ENCODE assay signal across 18 cellular contexts in genomic region chr17:15967706-15968399, GRCh38. TPM values are rescaled to one million over a fixed set of nuclear protein-coding genes. Genes with fewer than 3 reads are reported as not detected.
DNase-seq lines count a peak whose midpoint lies in the region; ATAC-seq and TF ChIP-seq lines count a peak whose summit lies in the region.
"Had no signal": no experiment of that assay in that cellular context is flagged by ENCODE, and none has a peak within 500 bp of the region (broad histone marks: within the 10 kb centered on the region; RNA-seq: fewer than 3 reads in every experiment).

No MANE protein-coding gene starts in this region.

- ATAC-seq in IMR-90 (ENCODE audit: low read depth) (no peak), left lobe of liver (peak; percentile 87)
- no peak for ATAC-seq in CD8-positive, alpha-beta T cell
- ATAC-seq: activated T-helper 17 cell treated with anti-CD3 and anti-CD28 coated beads, Interleukin-2, amount 50 U/mL, for 72 hours; GM12878 had no signal

- H3K36me3 Mint-ChIP-seq in CD8-positive, alpha-beta T cell = no peaks in the 10 kb centered on the region

- H3K23ac ChIP-seq in IMR-90 (ENCODE audit: low read depth, low read length) = no peak overlapping the region

- H3K9me1 ChIP-seq in IMR-90 (ENCODE audit: insufficient read depth, low read length) = peaks cover 35% of the 10 kb centered on the region

- no peak overlapping the region for H2AK9ac ChIP-seq in IMR-90 (replicated peaks; ENCODE audit: low read depth, low read length, poor library complexity)

- no peak overlapping the region for H2BK15ac ChIP-seq in IMR-90 (ENCODE audit: low read depth, low read length)

- POLR2A ChIA-PET in IMR-90 (lab: Charles Lee; ENCODE audit: unreplicated experiment) = no interaction called here
- POLR2A ChIA-PET in CD8-positive, alpha-beta T cell (lab: Charles Lee) = no interaction called here

- no peak overlapping the region; the same call in 1 of the 2 replicates for H3K14ac ChIP-seq in IMR-90 (replicated peaks; ENCODE audit: low read depth, low read length)

- no peak overlapping the region for H4K5ac ChIP-seq in IMR-90 (ENCODE audit: low read depth, low read length)

- H3K36me3 ChIP-seq in IMR-90 (ENCODE audit: control insufficient read depth, insufficient read depth, low read length) = 0 out of 2 replicates have a peak, but pooled peaks cover 1% of the 10 kb centered on the region
- H3K36me3 ChIP-seq in CD8-positive, alpha-beta T cell (ENCODE audit: insufficient read depth, low read length) = no peaks in the 10 kb centered on the region
- H3K36me3 ChIP-seq: thoracic aorta had no signal

- BruUV-seq in IMR-90 (replicated peaks; lab: Mats Ljungman, UMichigan) = no TSS peak

- H3K4me2 ChIP-seq in IMR-90 (ENCODE audit: low read depth, low read length) = no peak overlapping the region

- H4K91ac ChIP-seq in IMR-90 (ENCODE audit: insufficient read depth, low read depth, low read length) = no peak overlapping the region

- CTCF ChIA-PET in IMR-90 (lab: Yijun Ruan, JAX) = no interaction called here
- CTCF ChIA-PET in CD8-positive, alpha-beta T cell (lab: Charles Lee) = interaction anchor here (0.9 to 1.6 kb wide), 3 partner anchors 9 to 139 kb away, joined by 3 to 4 read pairs (median 3); partner anchors contain the start of gene ZSWIM7

- H3K4me1 Mint-ChIP-seq in CD8-positive, alpha-beta T cell (ENCODE audit: low read depth) = peaks cover 20% of the 10 kb centered on the region
- H3K4me1 Mint-ChIP-seq: activated T-helper 17 cell treated with anti-CD3 and anti-CD28 coated beads, Interleukin-2, amount 50 U/mL, for 72 hours; central memory CD8-positive, alpha-beta T cell had no signal

- peak overlapping the region; percentile 43; the same call in 1 of the 2 replicates for H2AK5ac ChIP-seq in IMR-90 (ENCODE audit: low read depth, low read length)

- H4K8ac ChIP-seq in IMR-90 (ENCODE audit: low read depth in 2 of 2, low read length in 2 of 2) = no peak overlapping the region

- H3K27me3 ChIP-seq in IMR-90 (ENCODE audit: control insufficient read depth, insufficient read depth, low read length) = no peaks in the 10 kb centered on the region
- H3K27me3 ChIP-seq in CD8-positive, alpha-beta T cell (ENCODE audit: insufficient read depth, low read length) = no peaks in the 10 kb centered on the region

- no peak for TF ChIP-seq CTCF in IMR-90 (conservative IDR thresholded peaks at IDR 0.05; ENCODE audit: low read depth, low read length)
- no peak for TF ChIP-seq CTCF in CD8-positive, alpha-beta T cell (IDR thresholded peaks at IDR 0.05)

- H3K18ac ChIP-seq in IMR-90 (ENCODE audit: low read depth, low read length) = no peak overlapping the region

- intact Hi-C loops in IMR-90 (cut with micrococcal nuclease) = no loop called here
- intact Hi-C loops in CD8-positive, alpha-beta T cell (cut with DNase I, micrococcal nuclease) = no loop called here

- dilution Hi-C loops in IMR-90 (cut with HindIII; ENCODE audit: low sequenced_read_pairs, unreplicated experiment) = no loop called here

- TF ChIP-seq POLR2A in IMR-90 (IDR thresholded peaks at IDR 0.05; ENCODE audit: low read depth, low read length) = no peak

- no peak overlapping the region for H3K4ac ChIP-seq in IMR-90 (ENCODE audit: low read depth, low read length)

- no peaks in the 10 kb centered on the region for H3K27me3 Mint-ChIP-seq in CD8-positive, alpha-beta T cell (ENCODE audit: low read depth)

- H2AFZ ChIP-seq in IMR-90 (replicated peaks; ENCODE audit: low read length, poor library complexity) = no peak overlapping the region

- H3K4me1 ChIP-seq in IMR-90 (ENCODE audit: control insufficient read depth, insufficient read depth, low read length) = peaks cover 17% of the 10 kb centered on the region
- peaks cover 26% of the 10 kb centered on the region for H3K4me1 ChIP-seq in CD8-positive, alpha-beta T cell (ENCODE audit: insufficient read depth, low read length)

- H3K79me1 ChIP-seq in IMR-90 (ENCODE audit: low read depth in 1 of 2, low read length in 2 of 2) = peaks cover 34 to 45% of the 10 kb centered on the region in 2 experiments

- no peak for DNase-seq in IMR-90
- peak; percentile 65 for DNase-seq in left lobe of liver (ENCODE audit: low spot score)
- DNase-seq in NOMO-1 (lab: John Stamatoyannopoulos, UW; ENCODE audit: unreplicated experiment in 2 of 2) = no peak
- DNase-seq in effector CD8-positive, alpha-beta T cell (lab: John Stamatoyannopoulos, UW) = no peak
- no peak for DNase-seq in midbrain (lab: John Stamatoyannopoulos, UW)
- no peak for DNase-seq in CD8-positive, alpha-beta T cell
- DNase-seq: activated CD4-positive, alpha-beta T cell treated with anti-CD3 and anti-CD28 coated beads for 1 hour; AML-193; effector memory CD4-positive, alpha-beta T cell; NCI-H187 treated with DMSO at 0.1 percent for 48 hours; NCI-H446 treated with DMSO at 0.1 percent for 48 hours; stimulated activated CD4-positive, alpha-beta T cell treated with anti-CD3 and anti-CD28 coated beads, Interleukin-12 subunit alpha, Interleukin-12 subunit beta, amount 100 ng/mL, for 4 hours had no signal

- H2BK5ac ChIP-seq in IMR-90 (ENCODE audit: low read depth, low read length, poor library complexity, severe bottlenecking) = no peak overlapping the region

- H3K9me3 Mint-ChIP-seq in CD8-positive, alpha-beta T cell = no peaks in the 10 kb centered on the region
- H3K9me3 Mint-ChIP-seq: activated T-helper 17 cell treated with anti-CD3 and anti-CD28 coated beads, Interleukin-2, amount 50 U/mL, for 72 hours; central memory CD8-positive, alpha-beta T cell had no signal

- no peak overlapping the region for H2BK120ac ChIP-seq in IMR-90 (ENCODE audit: low read depth, low read length)

- H3K9ac ChIP-seq in IMR-90 (ENCODE audit: low read depth, low read length) = no peak overlapping the region

- H3K4me3 Mint-ChIP-seq in CD8-positive, alpha-beta T cell = no peak overlapping the region
- H3K4me3 Mint-ChIP-seq: activated T-helper 17 cell treated with anti-CD3 and anti-CD28 coated beads, Interleukin-2, amount 50 U/mL, for 72 hours; central memory CD8-positive, alpha-beta T cell had no signal

- H3K27ac ChIP-seq in IMR-90 (ENCODE audit: insufficient read depth, low read length) = no peak overlapping the region
- H3K27ac ChIP-seq in angular gyrus (ENCODE audit: low read depth, low read length) = peak overlapping the region; percentile 75
- peak overlapping the region; percentile 45 for H3K27ac ChIP-seq in temporal lobe (ENCODE audit: low read depth, low read length)
- H3K27ac ChIP-seq in CD8-positive, alpha-beta T cell (ENCODE audit: low read depth, low read length) = no peak overlapping the region
- H3K27ac ChIP-seq: thoracic aorta had no signal

- H3K4me3 ChIP-seq in IMR-90 (ENCODE audit: insufficient read depth, low read depth, low read length) = no peak overlapping the region
- H3K4me3 ChIP-seq in CD8-positive, alpha-beta T cell (ENCODE audit: low read depth, low read length) = no peak overlapping the region
- H3K4me3 ChIP-seq: GM12878, thoracic aorta had no signal

- no peak overlapping the region for H3K56ac ChIP-seq in IMR-90 (ENCODE audit: extremely low read depth, insufficient read depth, low read length)

- in situ Hi-C loops in IMR-90 (cut with MboI; ENCODE audit: low sequenced_read_pairs) = loop anchor here (25.0 kb wide), 1 partner anchor 706 kb away; the partner anchor contains the start of gene PMP22

- no peaks in the 10 kb centered on the region for H3K9me3 ChIP-seq in IMR-90 (ENCODE audit: control insufficient read depth, insufficient read depth, low read length)
- H3K9me3 ChIP-seq in CD8-positive, alpha-beta T cell (ENCODE audit: low read length) = no peaks in the 10 kb centered on the region
- H3K9me3 ChIP-seq: thoracic aorta had no signal

- TF ChIP-seq RAD21 in IMR-90 (IDR thresholded peaks at IDR 0.05; ENCODE audit: low read length) = no peak

- H3K27ac Mint-ChIP-seq in CD8-positive, alpha-beta T cell = no peak overlapping the region
- H3K27ac Mint-ChIP-seq: activated T-helper 17 cell treated with anti-CD3 and anti-CD28 coated beads, Interleukin-2, amount 50 U/mL, for 72 hours had no signal

- no peak overlapping the region for H2BK20ac ChIP-seq in IMR-90 (ENCODE audit: low read depth, low read length)

- WGBS in IMR-90 (ENCODE audit: extremely low coverage in 2 of 2, insufficient read length in 1 of 2), 2 experiments = 67% methylated on average over 3 of the region's 11 CpGs; no CpG with 5 or more reads in 1 of the 2 experiments

- H4K20me1 ChIP-seq in IMR-90 (ENCODE audit: insufficient read depth, low read length) = no peaks in the 10 kb centered on the region

TF ChIP-seq in IMR-90, 13 proteins besides CTCF, POLR2A, EP300 and RAD21 (continues in another document):
- TF ChIP-seq FOS (IDR thresholded peaks at IDR 0.05; ENCODE audit: low read depth, low read length) = no peak
- TF ChIP-seq SMC3 (IDR thresholded peaks at IDR 0.05; ENCODE audit: low read depth, low read length) = no peak
- TF ChIP-seq CEBPB (IDR thresholded peaks at IDR 0.05; ENCODE audit: low read depth, low read length) = no peak
- TF ChIP-seq RFX5 (IDR thresholded peaks at IDR 0.05; ENCODE audit: low read depth, low read length) = no peak
- TF ChIP-seq USF2 (IDR thresholded peaks at IDR 0.05; ENCODE audit: low read depth, low read length) = no peak
- no peak for TF ChIP-seq MXI1 (IDR thresholded peaks at IDR 0.05; ENCODE audit: borderline replicate concordance, low read depth, low read length)

RNA-seq across cellular contexts. Expression of gene ADORA2B, which starts 22.9 kb away (rescaled TPM):
- 5.2 and 5.8 TPM in 2 replicates for total RNA-seq in IMR-90 (2012; rRNA removed)
- 5.5 and 6.1 TPM in 2 replicates for polyA plus RNA-seq in IMR-90 (2012; rRNA removed)
- 2.7 and 7.4 TPM in 2 replicates for polyA plus RNA-seq in IMR-90 (2012; cell fraction: cytosol; rRNA removed)
- 2.3 and 3.4 TPM in 2 replicates for polyA plus RNA-seq in IMR-90 (2012; cell fraction: nucleus; rRNA removed; ENCODE audit: low replicate concordance)
- total RNA-seq in left lobe of liver = 0.35 TPM
- 3.9 TPM for total RNA-seq in temporal lobe
- not detected for total RNA-seq in CD8-positive, alpha-beta T cell

RNA-seq across cellular contexts. Expression of gene ZSWIM7, which starts 31.7 kb away (rescaled TPM):
- 6.8 and 7.2 TPM in 2 replicates for total RNA-seq in IMR-90 (2012; rRNA removed)
- 12.0 and 12.1 TPM in 2 replicates for polyA plus RNA-seq in IMR-90 (2012; rRNA removed)
- 10.1 and 14.0 TPM in 2 replicates for polyA plus RNA-seq in IMR-90 (2012; cell fraction: cytosol; rRNA removed)
- polyA plus RNA-seq in IMR-90 (2012; cell fraction: nucleus; rRNA removed; ENCODE audit: low replicate concordance) = 12.9 and 28.1 TPM in 2 replicates
- 9.8 TPM for total RNA-seq in left lobe of liver
- 16.7 TPM for total RNA-seq in temporal lobe
- 10 to 100 TPM; 10.3 to 10.8 TPM for total RNA-seq in CD8-positive, alpha-beta T cell

RNA-seq across cellular contexts. Expression of gene TTC19, which starts 31.8 kb away (rescaled TPM):
- 12.9 and 19.2 TPM in 2 replicates for total RNA-seq in IMR-90 (2012; rRNA removed)
- 6.0 and 8.3 TPM in 2 replicates for polyA plus RNA-seq in IMR-90 (2012; rRNA removed)
- polyA plus RNA-seq in IMR-90 (2012; cell fraction: cytosol; rRNA removed) = 2.3 and 6.1 TPM in 2 replicates
- polyA plus RNA-seq in IMR-90 (2012; cell fraction: nucleus; rRNA removed; ENCODE audit: low replicate concordance) = 5.9 and 8.4 TPM in 2 replicates
- total RNA-seq in left lobe of liver = 23.6 TPM
- total RNA-seq in temporal lobe = 55.1 TPM
- total RNA-seq in CD8-positive, alpha-beta T cell = 10 to 100 TPM; 63.5 to 71.9 TPM

Comparison
In these comparisons a context has a peak if more than half of its experiments do, and no peak if none do; other contexts are left out.
1. H3K27ac ChIP-seq: peak in angular gyrus (single experiment) and temporal lobe (single experiment); none in IMR-90 (single experiment) and CD8-positive, alpha-beta T cell (single experiment).